ENCODE assay signal across 20 cellular contexts in the genomic region with DNA sequence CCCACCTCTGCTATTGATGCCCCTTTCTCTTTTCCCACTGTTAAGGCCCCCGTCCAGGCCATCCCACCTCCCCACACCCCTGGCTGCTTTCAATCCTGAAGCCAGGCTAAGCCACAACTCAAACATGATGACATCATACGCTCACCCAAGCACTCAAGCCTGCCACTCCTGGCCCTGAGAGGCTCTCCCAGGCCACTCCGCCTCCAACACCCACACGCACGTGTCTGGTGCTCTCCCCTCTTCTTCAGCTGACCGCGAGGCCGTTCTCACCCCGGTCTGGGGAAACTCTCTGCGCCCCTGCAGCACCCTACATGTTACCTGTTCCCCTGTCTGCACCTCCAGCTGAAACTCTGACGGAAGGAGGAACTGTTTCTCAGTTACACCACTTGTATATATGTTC. TPM values are rescaled to one million over a fixed set of nuclear protein-coding genes. Genes with fewer than 3 reads are reported as not detected.
DNase-seq lines count a peak whose midpoint lies in the region; ATAC-seq and TF ChIP-seq lines count a peak whose summit lies in the region.
"Had no signal": no experiment of that assay in that cellular context is flagged by ENCODE, and none has a peak within 500 bp of the region (broad histone marks: within the 10 kb centered on the region; RNA-seq: fewer than 3 reads in every experiment).

No MANE protein-coding gene starts in this region.

- H3K4me1 Mint-ChIP-seq in stimulated activated effector memory CD8-positive, alpha-beta T cell treated with anti-CD3 and anti-CD28 coated beads, Interleukin-12 subunit alpha, Interleukin-12 subunit beta, amount 100 ng/mL, for 72 hours: peaks cover 60% of the 10 kb centered on the region

- H3K4me2 ChIP-seq in Loucy (ENCODE audit: low read depth, low read length, poor library complexity, severe bottlenecking): peak overlapping the region; percentile 94

- peaks cover 90% of the 10 kb centered on the region for H4K20me1 ChIP-seq in Loucy (ENCODE audit: insufficient read depth, low read length, poor library complexity, severe bottlenecking)

- peaks cover 66% of the 10 kb centered on the region for H3K4me1 ChIP-seq in Loucy (ENCODE audit: insufficient read depth, low read length, poor library complexity, severe bottlenecking)

- no peak for DNase-seq in activated naive CD4-positive, alpha-beta T cell treated with anti-CD3 and anti-CD28 coated beads, Interleukin-2, amount 50 U/mL, for 72 hours (ENCODE audit: low spot score in 2 of 2)
- no peak for DNase-seq in activated naive CD4-positive, alpha-beta T cell treated with Interleukin-2 at 50 U/mL for 16 hours
- DNase-seq in left lobe of liver (ENCODE audit: low spot score): peak; percentile 42
- DNase-seq in stimulated activated effector memory CD8-positive, alpha-beta T cell treated with anti-CD3 and anti-CD28 coated beads, Interleukin-12 subunit alpha, Interleukin-12 subunit beta, amount 100 ng/mL, for 72 hours (ENCODE audit: low spot score in 2 of 2): no peak
- no peak for DNase-seq in NCI-H345 treated with DMSO at 0.1 percent for 48 hours (lab: John Stamatoyannopoulos, UW; ENCODE audit: unreplicated experiment)
- no peak for DNase-seq in cerebellum (ENCODE audit: low spot score)
- DNase-seq: colonic mucosa; DMS 273 treated with DMSO at 0.1 percent for 48 hours; GM23248; hypothalamus; MG63; NK-92 treated with Interleukin-12 subunit alpha and Interleukin-12 subunit beta, amount 100 ng/mL, for 24 hours had no signal

- peaks cover 100% of the 10 kb centered on the region for H3K79me2 ChIP-seq in Loucy (ENCODE audit: insufficient read depth, low read length)

- peaks cover 65% of the 10 kb centered on the region for H3K36me3 ChIP-seq in Loucy (ENCODE audit: insufficient read depth, low read length)

- H3K4me3 Mint-ChIP-seq in stimulated activated effector memory CD8-positive, alpha-beta T cell treated with anti-CD3 and anti-CD28 coated beads, Interleukin-12 subunit alpha, Interleukin-12 subunit beta, amount 100 ng/mL, for 72 hours: no peak overlapping the region
- H3K4me3 Mint-ChIP-seq: nephron had no signal

- H3K9ac ChIP-seq in Loucy (ENCODE audit: low read depth, low read length, poor library complexity, severe bottlenecking): peak overlapping the region; percentile 1
- H3K9ac ChIP-seq: GM23248 had no signal

- H3K4me3 ChIP-seq in Loucy (ENCODE audit: low read length, poor library complexity, severe bottlenecking): peak overlapping the region; percentile 5
- H3K4me3 ChIP-seq: colonic mucosa, esophagus muscularis mucosa, GM23248, MG63, SJSA1, skin epidermis had no signal

- H3F3A ChIP-seq in Loucy (ENCODE audit: low read depth): no peaks in the 10 kb centered on the region

- ATAC-seq in activated naive CD4-positive, alpha-beta T cell treated with anti-CD3 and anti-CD28 coated beads, Interleukin-2, amount 50 U/mL, for 72 hours: no peak
- no peak for ATAC-seq in left lobe of liver
- ATAC-seq in stimulated activated effector memory CD8-positive, alpha-beta T cell treated with anti-CD3 and anti-CD28 coated beads, Interleukin-12 subunit alpha, Interleukin-12 subunit beta, amount 100 ng/mL, for 72 hours: no peak
- ATAC-seq in GM18873 (IDR thresholded peaks at IDR 0.05; ENCODE audit: low FRiP score, unreplicated experiment): no peak

- H3K9me3 Mint-ChIP-seq in activated naive CD4-positive, alpha-beta T cell treated with anti-CD3 and anti-CD28 coated beads, Interleukin-2, amount 50 U/mL, for 72 hours: no peaks in the 10 kb centered on the region
- no peaks in the 10 kb centered on the region for H3K9me3 Mint-ChIP-seq in stimulated activated effector memory CD8-positive, alpha-beta T cell treated with anti-CD3 and anti-CD28 coated beads, Interleukin-12 subunit alpha, Interleukin-12 subunit beta, amount 100 ng/mL, for 72 hours
- H3K9me3 Mint-ChIP-seq: nephron had no signal

- H3K27me3 ChIP-seq in Loucy (ENCODE audit: insufficient read depth, low read length, poor library complexity, severe bottlenecking): no peaks in the 10 kb centered on the region
- H3K27me3 ChIP-seq: colonic mucosa, esophagus muscularis mucosa, MG63, SJSA1 had no signal

- no peaks in the 10 kb centered on the region for H3K9me2 ChIP-seq in Loucy (replicated peaks; ENCODE audit: low read depth, low read length)

- H3K9me3 ChIP-seq in Loucy (ENCODE audit: insufficient read depth, low read depth, low read length): no peaks in the 10 kb centered on the region
- H3K9me3 ChIP-seq: colonic mucosa, esophagus muscularis mucosa, MG63, SJSA1 had no signal

- TF ChIP-seq CTCF in Loucy (conservative IDR thresholded peaks at IDR 0.05; ENCODE audit: low read length): no peak

- peaks cover 33 to 43% of the 10 kb centered on the region in 2 donors for H3K36me3 Mint-ChIP-seq in activated naive CD4-positive, alpha-beta T cell treated with anti-CD3 and anti-CD28 coated beads, Interleukin-2, amount 50 U/mL, for 72 hours
- H3K36me3 Mint-ChIP-seq in stimulated activated effector memory CD8-positive, alpha-beta T cell treated with anti-CD3 and anti-CD28 coated beads, Interleukin-12 subunit alpha, Interleukin-12 subunit beta, amount 100 ng/mL, for 72 hours: peaks cover 95% of the 10 kb centered on the region

- no peak overlapping the region for H2AFZ ChIP-seq in Loucy (ENCODE audit: low read length)
- H2AFZ ChIP-seq: GM23248 had no signal

- H3K27ac Mint-ChIP-seq in activated naive CD4-positive, alpha-beta T cell treated with anti-CD3 and anti-CD28 coated beads, Interleukin-2, amount 50 U/mL, for 72 hours: peak overlapping the region; percentile 79 to 96
- H3K27ac Mint-ChIP-seq in stimulated activated effector memory CD8-positive, alpha-beta T cell treated with anti-CD3 and anti-CD28 coated beads, Interleukin-12 subunit alpha, Interleukin-12 subunit beta, amount 100 ng/mL, for 72 hours: peak overlapping the region; percentile 87
- H3K27ac Mint-ChIP-seq: nephron had no signal

RNA-seq across cellular contexts. Expression of a gene that starts 6.2 kb away (rescaled TPM):
- 10 to 100 TPM; 23.9 to 26.9 TPM for total RNA-seq in activated naive CD4-positive, alpha-beta T cell treated with anti-CD3 and anti-CD28 coated beads, Interleukin-2, amount 50 U/mL, for 72 hours
- total RNA-seq in left lobe of liver (21.5 TPM), cerebellum (51.0 TPM)

RNA-seq across cellular contexts. Expression of a gene that starts 48.1 kb away (rescaled TPM):
- total RNA-seq in activated naive CD4-positive, alpha-beta T cell treated with anti-CD3 and anti-CD28 coated beads, Interleukin-2, amount 50 U/mL, for 72 hours: not detected
- total RNA-seq in left lobe of liver: 112 TPM
- total RNA-seq in cerebellum: 0.27 TPM
- total RNA-seq: colonic mucosa, esophagus muscularis mucosa, GM23248, HT-29, lower leg skin, SJSA1 had no signal

RNA-seq across cellular contexts. Expression of a gene that starts 54.5 kb away (rescaled TPM):
- total RNA-seq in activated naive CD4-positive, alpha-beta T cell treated with anti-CD3 and anti-CD28 coated beads, Interleukin-2, amount 50 U/mL, for 72 hours: not detected
- total RNA-seq in left lobe of liver (43.8 TPM), cerebellum (not detected)
- total RNA-seq: GM23248, SJSA1 had no signal

Comparison
In these comparisons a context has a peak if more than half of its experiments do, and no peak if none do; other contexts are left out.
1. RNA of a gene that starts 48.1 kb away (total RNA-seq): 112 TPM in left lobe of liver (single experiment); 0.27 TPM in cerebellum (single experiment) and not detected in activated naive CD4-positive, alpha-beta T cell treated with anti-CD3 and anti-CD28 coated beads, Interleukin-2, amount 50 U/mL, for 72 hours; every median in the first group is over 10 times any median in the second.
2. RNA of a gene that starts 54.5 kb away (total RNA-seq): 43.8 TPM in left lobe of liver (single experiment); not detected in cerebellum (single experiment) and not detected in activated naive CD4-positive, alpha-beta T cell treated with anti-CD3 and anti-CD28 coated beads, Interleukin-2, amount 50 U/mL, for 72 hours; every median in the first group is over 10 times any median in the second.